ENCODE assay signal across 33 cellular contexts in the genomic region with DNA sequence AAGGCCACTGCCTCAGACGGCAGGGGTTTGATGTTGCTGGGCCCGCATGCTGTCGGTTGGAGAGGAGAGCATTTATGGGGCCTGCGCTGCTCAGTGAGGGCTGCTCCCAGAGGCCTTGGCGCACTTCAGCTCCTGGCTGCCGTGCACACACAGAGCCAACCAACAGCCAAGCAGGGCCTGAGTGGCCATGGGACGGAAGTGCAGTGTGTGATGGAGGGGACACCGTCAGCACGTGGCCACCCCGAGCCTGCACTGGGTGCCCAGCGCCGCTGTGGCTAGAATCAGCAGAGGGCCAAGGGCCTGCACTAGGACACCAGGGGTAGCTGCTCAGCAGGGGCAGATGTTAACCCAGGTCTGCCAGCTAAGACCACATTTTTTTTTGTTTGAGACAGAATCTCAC.
"Had no signal": no experiment of that assay in that cellular context is flagged by ENCODE, and none has a peak within 500 bp of the region (broad histone marks: within the 10 kb centered on the region; RNA-seq: fewer than 3 reads in every experiment).

No MANE protein-coding gene starts in this region.

- H3K27ac ChIP-seq: ascending aorta, cardiac muscle cell, PC-9, RWPE1 had no signal

- H3K4me3 ChIP-seq: ascending aorta, cardiac muscle cell, MG63, PC-9 had no signal

- DNase-seq: activated CD4-positive, alpha-beta T cell treated with anti-CD3 and anti-CD28 coated beads for 36 hours; activated CD4-positive, alpha-beta T cell treated with anti-CD3 and anti-CD28 coated beads, Interleukin-2, amount 10 ng/mL, durations not matched to agents 7 days and 5 days; activated CD4-positive, alpha-beta T cell treated with anti-CD3 and anti-CD28 coated beads, Interleukin-2, amount 50 U/mL, for 48 hours; activated CD8-positive, alpha-beta T cell treated with anti-CD3 and anti-CD28 coated beads, Interleukin-2, amount 10 ng/mL, durations not matched to agents 7 days and 5 days; activated gamma-delta T cell; activated naive CD4-positive, alpha-beta T cell treated with Interleukin-2 at 50 U/mL for 16 hours; activated naive CD8-positive, alpha-beta T cell treated with anti-CD3 and anti-CD28 coated beads, Interleukin-2, amount 10 ng/mL, durations not matched to agents 7 days and 5 days; activated T-cell treated with anti-CD3 and anti-CD28 coated beads, Interleukin-2, amount 50 U/mL, for 24 hours; amygdala; Kasumi-1; KG1; MG63; NCI-H1048; NCI-H1105 treated with DMSO at 0.1 percent for 48 hours; NCI-H1436 treated with DMSO at 0.1 percent for 48 hours; NCI-H1694 treated with DMSO at 0.1 percent for 48 hours; NCI-H2029; NCI-H226; NCI-H446 treated with DMSO at 0.1 percent for 48 hours; NCI-H524; NCI-H69; NCI-H82; PC-9; SIG-M5; T1000 had no signal

- H3K27me3 ChIP-seq: ascending aorta, cardiac muscle cell, MG63 had no signal

- H3K4me3 Mint-ChIP-seq: activated CD4-positive, alpha-beta T cell treated with anti-CD3 and anti-CD28 coated beads for 36 hours; activated CD4-positive, alpha-beta T cell treated with anti-CD3 and anti-CD28 coated beads, Interleukin-2, amount 10 ng/mL, durations not matched to agents 7 days and 5 days; activated CD8-positive, alpha-beta T cell treated with anti-CD3 and anti-CD28 coated beads, Interleukin-2, amount 10 ng/mL, durations not matched to agents 7 days and 5 days; activated naive CD4-positive, alpha-beta T cell treated with anti-CD3 and anti-CD28 coated beads, Interleukin-2, amount 50 U/mL, for 24 hours; activated naive CD8-positive, alpha-beta T cell treated with anti-CD3 and anti-CD28 coated beads, Interleukin-2, amount 10 ng/mL, durations not matched to agents 7 days and 5 days; activated T-cell treated with anti-CD3 and anti-CD28 coated beads, Interleukin-2, amount 50 U/mL, for 24 hours; central memory CD8-positive, alpha-beta T cell; WTC11 had no signal

- H3K9me3 Mint-ChIP-seq: activated CD4-positive, alpha-beta T cell treated with anti-CD3 and anti-CD28 coated beads, Interleukin-2, amount 10 ng/mL, durations not matched to agents 7 days and 5 days; activated naive CD4-positive, alpha-beta T cell treated with anti-CD3 and anti-CD28 coated beads, Interleukin-2, amount 50 U/mL, for 24 hours; activated naive CD8-positive, alpha-beta T cell treated with anti-CD3 and anti-CD28 coated beads, Interleukin-2, amount 10 ng/mL, durations not matched to agents 7 days and 5 days; activated T-cell treated with anti-CD3 and anti-CD28 coated beads, Interleukin-2, amount 50 U/mL, for 24 hours; activated T-helper 2 cell treated with anti-CD3 and anti-CD28 coated beads, Interferon-gamma antibody, Interleukin-2, Interleukin-4, amounts not matched to agents 10 μg/mL and 5 μg/mL and 100 μg/mL, durations not matched to agents 14 hours and 24 hours and 36 hours; central memory CD8-positive, alpha-beta T cell; WTC11 had no signal

- H3K9me3 ChIP-seq: ascending aorta, MG63 had no signal

- H3K27me3 Mint-ChIP-seq: activated CD4-positive, alpha-beta T cell treated with anti-CD3 and anti-CD28 coated beads, Interleukin-2, amount 10 ng/mL, durations not matched to agents 7 days and 5 days; activated naive CD4-positive, alpha-beta T cell treated with anti-CD3 and anti-CD28 coated beads, Interleukin-2, amount 50 U/mL, for 24 hours; activated T-cell treated with anti-CD3 and anti-CD28 coated beads, Interleukin-2, amount 50 U/mL, for 24 hours; central memory CD8-positive, alpha-beta T cell had no signal

- H3K4me1 ChIP-seq: ascending aorta had no signal

- H3K36me3 Mint-ChIP-seq: activated naive CD4-positive, alpha-beta T cell treated with anti-CD3 and anti-CD28 coated beads, Interleukin-2, amount 50 U/mL, for 24 hours had no signal

- H3K36me3 ChIP-seq: cardiac muscle cell, MG63 had no signal

- H3K4me1 Mint-ChIP-seq: central memory CD8-positive, alpha-beta T cell had no signal

- FAIRE-seq: RCC 7860 had no signal

- H2AFZ ChIP-seq: PC-9 had no signal

- H3K4me2 ChIP-seq: PC-9 had no signal

- H3K27ac Mint-ChIP-seq: activated CD4-positive, alpha-beta T cell treated with anti-CD3 and anti-CD28 coated beads for 36 hours; activated CD8-positive, alpha-beta T cell treated with anti-CD3 and anti-CD28 coated beads, Interleukin-2, amount 10 ng/mL, durations not matched to agents 7 days and 5 days; activated naive CD4-positive, alpha-beta T cell treated with anti-CD3 and anti-CD28 coated beads, Interleukin-2, amount 50 U/mL, for 24 hours; activated naive CD8-positive, alpha-beta T cell treated with anti-CD3 and anti-CD28 coated beads, Interleukin-2, amount 10 ng/mL, durations not matched to agents 7 days and 5 days; activated T-cell treated with anti-CD3 and anti-CD28 coated beads, Interleukin-2, amount 50 U/mL, for 24 hours; activated T-helper 2 cell treated with anti-CD3 and anti-CD28 coated beads, Interferon-gamma antibody, Interleukin-2, Interleukin-4, amounts not matched to agents 10 μg/mL and 5 μg/mL and 100 μg/mL, durations not matched to agents 14 hours and 24 hours and 36 hours; WTC11 had no signal
